ENCODE assay signal across 12 cellular contexts in the genomic region with DNA sequence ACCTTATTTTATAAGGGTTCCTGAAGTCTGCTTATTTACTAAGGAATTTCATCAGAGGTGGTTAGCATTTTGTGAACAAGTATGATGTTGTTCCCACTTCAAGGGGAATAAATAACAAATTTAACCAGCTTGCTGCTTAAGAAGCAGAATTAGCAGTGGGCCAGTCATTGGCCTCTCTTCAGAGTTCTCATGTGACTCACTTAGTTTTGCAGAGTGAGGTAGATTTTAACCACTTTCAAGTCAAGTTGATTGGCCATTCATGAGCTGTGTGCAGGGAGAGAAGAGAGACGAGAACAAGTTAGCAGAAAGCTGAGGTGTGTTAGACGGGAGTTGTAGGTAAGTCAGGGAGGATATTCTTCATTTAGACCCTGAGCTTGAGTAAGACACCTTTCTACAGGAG. TPM values are rescaled to one million over a fixed set of nuclear protein-coding genes. Genes with fewer than 3 reads are reported as not detected.
A peak's percentile ranks its signal among the peaks of the same experiment; 100 is the strongest.
DNase-seq lines count a peak whose midpoint lies in the region; ATAC-seq, FAIRE-seq and TF ChIP-seq lines count a peak whose summit lies in the region.
"Had no signal": no experiment of that assay in that cellular context is flagged by ENCODE, and none has a peak within 500 bp of the region (broad histone marks: within the 10 kb centered on the region; RNA-seq: fewer than 3 reads in every experiment).

No MANE protein-coding gene starts in this region.

- TF ChIP-seq POLR2A in stomach (IDR thresholded peaks at IDR 0.05) (no peak), H54 (IDR thresholded peaks at IDR 0.05; ENCODE audit: low read depth, low read length) (no peak)

- DNase-seq in CD8-positive, alpha-beta memory T cell, result no peak
- no peak for DNase-seq in activated naive CD8-positive, alpha-beta T cell treated with anti-CD3 and anti-CD28 coated beads, Interleukin-2, amount 50 U/mL, for 24 hours
- DNase-seq in naive thymus-derived CD8-positive, alpha-beta T cell, result no peak
- DNase-seq in stomach (no peak), H54 (ENCODE audit: insufficient read length, low spot score) (no peak), GF-D8 (lab: John Stamatoyannopoulos, UW) (no peak)
- DNase-seq: NCI-H1092 treated with DMSO at 0.1 percent for 48 hours had no signal

- H3K27me3 ChIP-seq in CD8-positive, alpha-beta memory T cell (ENCODE audit: insufficient read depth, low read length, poor library complexity, severe bottlenecking), result no peaks in the 10 kb centered on the region
- no peaks in the 10 kb centered on the region for H3K27me3 ChIP-seq in stomach
- H3K27me3 ChIP-seq: SJSA1 had no signal

- H3K4me3 ChIP-seq in CD8-positive, alpha-beta memory T cell (ENCODE audit: low read length), result no peak overlapping the region
- no peak overlapping the region for H3K4me3 ChIP-seq in stomach
- H3K4me3 ChIP-seq: SJSA1 had no signal

- peak overlapping the region in 6 of 7 donors; percentile 1 to 78 (median 8) for H3K4me3 Mint-ChIP-seq in CD8-positive, alpha-beta memory T cell
- H3K4me3 Mint-ChIP-seq in IgD-negative memory B cell, result peak overlapping the region in 1 of 4 donors; percentile 43
- no peak overlapping the region for H3K4me3 Mint-ChIP-seq in activated naive CD8-positive, alpha-beta T cell treated with anti-CD3 and anti-CD28 coated beads, Interleukin-2, amount 50 U/mL, for 24 hours
- H3K4me3 Mint-ChIP-seq in naive thymus-derived CD8-positive, alpha-beta T cell, result peak overlapping the region in 9 of 10 donors; percentile 19 to 71 (median 59)
- H3K4me3 Mint-ChIP-seq: neural crest cell had no signal

- FAIRE-seq in H54 (lab: Jason Lieb, UNC), result no peak
- FAIRE-seq: G401.6 had no signal

- no peaks in the 10 kb centered on the region for H3K36me3 ChIP-seq in CD8-positive, alpha-beta memory T cell (ENCODE audit: insufficient read depth, low read length)
- no peaks in the 10 kb centered on the region for H3K36me3 ChIP-seq in stomach

- no peak for TF ChIP-seq CTCF in stomach (IDR thresholded peaks at IDR 0.05)

- peak; percentile 81 for ATAC-seq in activated naive CD8-positive, alpha-beta T cell treated with anti-CD3 and anti-CD28 coated beads, Interleukin-2, amount 50 U/mL, for 24 hours
- ATAC-seq in naive thymus-derived CD8-positive, alpha-beta T cell, result peak in 1 of 2 donors; percentile 29
- ATAC-seq in GM19467 (IDR thresholded peaks at IDR 0.05; ENCODE audit: unreplicated experiment), result no peak

- CTCF ChIA-PET in CD8-positive, alpha-beta memory T cell (lab: Charles Lee), result interaction anchor here (2.1 kb wide), 2 partner anchors 48 to 56 kb away, joined by 7 to 11 read pairs; no protein-coding TSS in a partner anchor

- TF ChIP-seq EP300 in stomach (IDR thresholded peaks at IDR 0.05), result no peak

- peaks cover 86 to 95% (median 95%) of the 10 kb centered on the region in 3 donors for H3K4me1 Mint-ChIP-seq in CD8-positive, alpha-beta memory T cell
- peaks cover 63 to 71% (median 65%) of the 10 kb centered on the region in 3 donors for H3K4me1 Mint-ChIP-seq in IgD-negative memory B cell
- H3K4me1 Mint-ChIP-seq in activated naive CD8-positive, alpha-beta T cell treated with anti-CD3 and anti-CD28 coated beads, Interleukin-2, amount 50 U/mL, for 24 hours, result peaks cover 94% of the 10 kb centered on the region
- peaks cover 42 to 99% (median 93%) of the 10 kb centered on the region in 4 donors for H3K4me1 Mint-ChIP-seq in naive thymus-derived CD8-positive, alpha-beta T cell

- H3K4me1 ChIP-seq in CD8-positive, alpha-beta memory T cell (ENCODE audit: insufficient read depth, low read length), result peaks cover 81% of the 10 kb centered on the region
- H3K4me1 ChIP-seq in stomach, result peaks cover 61 to 98% (median 83%) of the 10 kb centered on the region in 4 donors

- peaks cover 0 to 5% (median 3%) of the 10 kb centered on the region in 3 donors for H3K36me3 Mint-ChIP-seq in CD8-positive, alpha-beta memory T cell
- peaks cover 2% of the 10 kb centered on the region for H3K36me3 Mint-ChIP-seq in IgD-negative memory B cell
- H3K36me3 Mint-ChIP-seq in activated naive CD8-positive, alpha-beta T cell treated with anti-CD3 and anti-CD28 coated beads, Interleukin-2, amount 50 U/mL, for 24 hours (ENCODE audit: low read depth), result peaks cover 24% of the 10 kb centered on the region
- H3K36me3 Mint-ChIP-seq in naive thymus-derived CD8-positive, alpha-beta T cell, result no peaks in the 10 kb centered on the region

- peak overlapping the region; percentile 2 to 94 (median 57) for H3K27ac Mint-ChIP-seq in CD8-positive, alpha-beta memory T cell
- H3K27ac Mint-ChIP-seq in IgD-negative memory B cell, result peak overlapping the region in 2 of 3 donors; percentile 6 to 89
- peak overlapping the region; percentile 29 for H3K27ac Mint-ChIP-seq in activated naive CD8-positive, alpha-beta T cell treated with anti-CD3 and anti-CD28 coated beads, Interleukin-2, amount 50 U/mL, for 24 hours
- H3K27ac Mint-ChIP-seq in naive thymus-derived CD8-positive, alpha-beta T cell, result peak overlapping the region in 9 of 10 donors; percentile 1 to 79 (median 53)

- no peaks in the 10 kb centered on the region for H3K27me3 Mint-ChIP-seq in CD8-positive, alpha-beta memory T cell
- no peaks in the 10 kb centered on the region for H3K27me3 Mint-ChIP-seq in IgD-negative memory B cell
- H3K27me3 Mint-ChIP-seq in activated naive CD8-positive, alpha-beta T cell treated with anti-CD3 and anti-CD28 coated beads, Interleukin-2, amount 50 U/mL, for 24 hours, result no peaks in the 10 kb centered on the region
- H3K27me3 Mint-ChIP-seq in naive thymus-derived CD8-positive, alpha-beta T cell, result no peaks in the 10 kb centered on the region

- no peak overlapping the region for H3K27ac ChIP-seq in CD8-positive, alpha-beta memory T cell (ENCODE audit: low read depth, low read length)
- H3K27ac ChIP-seq in stomach, result peak overlapping the region in 2 of 5 donors; percentile 3 to 73
- H3K27ac ChIP-seq: SJSA1 had no signal

- intact Hi-C loops in stomach (cut with DNase I; ENCODE audit: low total_unique reads), result no loop called here

- POLR2A ChIA-PET in CD8-positive, alpha-beta memory T cell (lab: Charles Lee), result interaction anchor here (0.6 to 1.4 kb wide), 3 partner anchors 11 to 57 kb away, joined by 3 to 7 read pairs (median 5); no protein-coding TSS in a partner anchor
- POLR2A ChIA-PET in naive thymus-derived CD8-positive, alpha-beta T cell (lab: Charles Lee), result interaction anchor here (0.6 to 4.9 kb wide), 2 partner anchors 11 to 16 kb away, joined by 3 to 22 read pairs; no protein-coding TSS in a partner anchor

- H3K9me3 Mint-ChIP-seq in CD8-positive, alpha-beta memory T cell, result no peaks in the 10 kb centered on the region
- H3K9me3 Mint-ChIP-seq in IgD-negative memory B cell, result no peaks in the 10 kb centered on the region
- no peaks in the 10 kb centered on the region for H3K9me3 Mint-ChIP-seq in activated naive CD8-positive, alpha-beta T cell treated with anti-CD3 and anti-CD28 coated beads, Interleukin-2, amount 50 U/mL, for 24 hours
- H3K9me3 Mint-ChIP-seq in naive thymus-derived CD8-positive, alpha-beta T cell, result no peaks in the 10 kb centered on the region
- H3K9me3 Mint-ChIP-seq: neural crest cell had no signal

- WGBS in stomach, 5 donors, result 61 to 77% (median 73%) methylated on average over 2 of the region's 2 CpGs

- no peaks in the 10 kb centered on the region for H3K9me3 ChIP-seq in CD8-positive, alpha-beta memory T cell (ENCODE audit: low read length)
- no peaks in the 10 kb centered on the region for H3K9me3 ChIP-seq in stomach
- H3K9me3 ChIP-seq: SJSA1 had no signal

RNA-seq across cellular contexts. Expression of a gene that starts 18.1 kb away (rescaled TPM):
- total RNA-seq in CD8-positive, alpha-beta memory T cell, result 100 to 1,000 TPM in 1 of 2 experiments, 10 to 100 TPM in 1; 98.5 to 103 TPM
- 15.0 TPM for polyA plus RNA-seq in CD8-positive, alpha-beta memory T cell
- polyA plus RNA-seq in IgD-negative memory B cell, result 17.0 TPM
- 10 to 100 TPM; 45.0 to 48.3 TPM for total RNA-seq in naive thymus-derived CD8-positive, alpha-beta T cell
- 10 to 100 TPM in 2 of 3 donors, 1 to 10 TPM in 1; 9.1 to 14.1 (median 10.5) TPM for polyA plus RNA-seq in naive thymus-derived CD8-positive, alpha-beta T cell
- 10 to 100 TPM; 14.8 to 46.2 (median 19.6) TPM for total RNA-seq in stomach
- polyA plus RNA-seq in stomach, result 10 to 100 TPM; 18.0 to 24.0 (median 23.8) TPM
